ENCODE assay signal across 1 cellular context in the genomic region with DNA sequence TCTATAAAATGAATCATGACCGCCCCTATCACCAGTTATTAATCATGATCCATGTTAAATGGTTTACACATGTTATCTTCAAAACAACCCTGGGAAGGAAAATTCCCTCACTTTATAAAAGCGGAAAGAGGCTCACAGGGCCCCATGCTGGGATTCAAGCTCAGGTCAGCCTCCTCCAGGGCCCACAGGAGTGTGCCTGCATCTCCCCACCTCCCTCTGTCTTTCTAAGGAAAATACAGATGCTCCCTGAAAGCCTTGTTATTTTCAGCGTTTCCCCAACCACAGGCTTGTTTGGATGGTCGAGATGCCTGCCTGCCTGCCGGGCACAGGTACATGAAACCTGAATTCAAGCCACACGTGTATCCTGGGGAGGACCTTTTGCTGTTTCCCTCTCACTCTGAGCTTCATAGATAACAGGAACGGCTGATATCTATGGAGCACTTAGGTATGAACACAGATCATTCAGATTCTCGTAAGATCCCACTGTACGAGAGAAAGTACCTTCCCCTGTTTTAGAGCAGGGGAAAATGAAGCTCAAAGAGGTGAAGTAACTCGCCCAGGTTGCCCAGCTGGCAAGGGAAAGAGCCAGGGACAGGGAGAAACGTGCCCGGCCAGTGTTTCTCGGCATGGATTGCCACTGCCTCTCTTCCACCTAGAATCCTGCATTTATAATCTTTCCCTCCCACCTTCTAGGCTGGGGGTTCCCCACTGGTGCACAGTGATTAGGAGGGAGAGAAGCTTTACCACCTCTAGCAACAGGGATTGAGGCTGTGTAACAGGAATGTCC.
TF ChIP-seq lines count a peak whose summit lies in the region.

No MANE protein-coding gene starts in this region.

TF ChIP-seq in endothelial cell of umbilical vein, 7 proteins besides CTCF, POLR2A, EP300 and RAD21:
- no peak for TF ChIP-seq FOS (IDR thresholded peaks at IDR 0.05; ENCODE audit: borderline replicate concordance, insufficient read depth, low read length)
- no peak for TF ChIP-seq POLR2AphosphoS5 (IDR thresholded peaks at IDR 0.05; ENCODE audit: insufficient read depth, low read depth, low read length)
- no peak for TF ChIP-seq MYC (IDR thresholded peaks at IDR 0.05; ENCODE audit: low read depth, low read length)
- TF ChIP-seq, protein P1, sequence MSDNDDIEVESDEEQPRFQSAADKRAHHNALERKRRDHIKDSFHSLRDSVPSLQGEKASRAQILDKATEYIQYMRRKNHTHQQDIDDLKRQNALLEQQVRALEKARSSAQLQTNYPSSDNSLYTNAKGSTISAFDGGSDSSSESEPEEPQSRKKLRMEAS (IDR thresholded peaks at IDR 0.05; ENCODE audit: insufficient read depth, insufficient read length), result no peak
- TF ChIP-seq EZH2 (IDR thresholded peaks at IDR 0.05; ENCODE audit: borderline replicate concordance, low read depth, low read length, severe bottlenecking), result no peak
